In the genomic region with DNA sequence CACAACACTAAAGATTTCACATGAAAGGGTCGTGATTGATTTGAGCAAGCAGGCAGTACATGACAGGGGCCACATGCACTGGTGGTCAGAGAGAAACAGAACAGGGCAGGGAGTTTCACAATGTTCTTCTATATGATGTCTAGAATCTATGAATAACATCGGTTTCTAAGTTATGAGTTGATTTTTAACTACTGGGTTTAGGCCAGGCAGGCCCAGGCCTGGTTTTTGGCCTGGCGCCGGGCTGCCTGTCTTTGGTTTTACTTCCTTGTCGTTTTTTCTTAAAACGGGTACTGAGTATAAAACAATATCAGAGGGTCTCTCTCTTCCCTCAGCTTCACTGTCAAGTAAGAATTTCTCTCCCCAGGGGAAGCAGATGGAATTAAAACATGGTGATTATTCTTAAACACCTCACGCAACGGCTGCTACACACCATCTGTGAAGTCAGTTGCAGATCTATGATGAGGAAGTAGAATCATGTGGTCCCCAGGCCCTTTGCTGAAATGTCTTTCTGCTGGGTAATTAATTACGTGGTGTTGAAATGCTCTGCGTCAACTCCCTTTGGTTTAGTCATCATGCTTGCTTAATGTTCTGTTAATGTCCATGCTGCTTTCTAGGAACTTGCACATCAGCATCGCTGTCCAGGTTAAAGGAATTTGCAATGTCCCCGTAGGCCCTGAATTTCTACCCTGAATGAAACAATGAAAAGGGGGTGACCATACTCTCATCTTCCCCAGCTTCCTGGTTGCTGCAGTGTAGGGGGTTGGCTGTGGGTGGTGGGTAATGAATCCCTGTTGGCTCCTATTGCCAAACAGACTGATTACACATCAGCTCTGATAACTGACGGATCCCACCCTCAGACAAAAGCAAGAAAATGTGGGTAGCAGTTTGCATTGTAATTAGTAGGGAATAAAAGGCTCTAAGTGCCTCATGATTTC, we compare ENCODE assay signal across 8 cellular contexts.
DNase-seq lines count a peak whose midpoint lies in the region; ATAC-seq and TF ChIP-seq lines count a peak whose summit lies in the region.

No MANE protein-coding gene starts in this region.

- CTCF ChIA-PET in A673 (lab: Charles Lee): no interaction called here

- H3K4me1 ChIP-seq in A673 (ENCODE audit: insufficient read depth, low read length, poor library complexity, severe bottlenecking) (peaks cover 6% of the 10 kb centered on the region), Loucy (ENCODE audit: insufficient read depth, low read length, poor library complexity, severe bottlenecking) (peaks cover 13% of the 10 kb centered on the region), lower lobe of right lung (peaks cover 7% of the 10 kb centered on the region)

- H3K27ac ChIP-seq in A673 (ENCODE audit: low read depth, low read length, poor library complexity, severe bottlenecking) (no peak overlapping the region), lower lobe of right lung (peak overlapping the region; percentile 69)

- H3K9me3 ChIP-seq in A673 (ENCODE audit: low read depth, low read length, poor library complexity, severe bottlenecking) (no peaks in the 10 kb centered on the region), Loucy (ENCODE audit: insufficient read depth, low read depth, low read length) (no peaks in the 10 kb centered on the region), lower lobe of right lung (no peaks in the 10 kb centered on the region)

- no TSS peak for BruUV-seq in A673 (replicated peaks; lab: Mats Ljungman, UMichigan)

- no peaks in the 10 kb centered on the region for H4K20me1 ChIP-seq in Loucy (ENCODE audit: insufficient read depth, low read length, poor library complexity, severe bottlenecking)

- no peaks in the 10 kb centered on the region for H3K79me2 ChIP-seq in Loucy (ENCODE audit: insufficient read depth, low read length)

- H3K9ac ChIP-seq in Loucy (ENCODE audit: low read depth, low read length, poor library complexity, severe bottlenecking): no peak overlapping the region

- DNase-seq in A673 (ENCODE audit: low spot score) (peak; percentile 30), astrocyte of the hippocampus (ENCODE audit: low read depth, low spot score) (peak; percentile 59), lower lobe of right lung (no peak)
- no peak for DNase-seq in activated CD4-positive, alpha-beta T cell treated with anti-CD3 and anti-CD28 coated beads for 1 hour

- H2AFZ ChIP-seq in Loucy (ENCODE audit: low read length): peak overlapping the region; percentile 64

- no peaks in the 10 kb centered on the region for H3F3A ChIP-seq in Loucy (ENCODE audit: low read depth)

- no peak for TF ChIP-seq POLR2A in GM18505 (IDR thresholded peaks at IDR 0.05; ENCODE audit: borderline replicate concordance, extremely low read depth, insufficient read depth, insufficient read length)

- H3K27me3 ChIP-seq in A673 (replicated peaks; ENCODE audit: insufficient read depth, low read depth, low read length, poor library complexity) (no peaks in the 10 kb centered on the region), Loucy (ENCODE audit: insufficient read depth, low read length, poor library complexity, severe bottlenecking) (no peaks in the 10 kb centered on the region), lower lobe of right lung (ENCODE audit: low read depth) (no peaks in the 10 kb centered on the region)

- ATAC-seq in GM19372 (IDR thresholded peaks at IDR 0.05; ENCODE audit: low read depth, unreplicated experiment): peak; percentile 67
- ATAC-seq in lower lobe of right lung: peak; percentile 83 to 90
- no peak for ATAC-seq in GM18505 (IDR thresholded peaks at IDR 0.05; ENCODE audit: unreplicated experiment)
- ATAC-seq in GM18858 (IDR thresholded peaks at IDR 0.05; ENCODE audit: unreplicated experiment): no peak

- no peaks in the 10 kb centered on the region for H3K36me3 ChIP-seq in A673 (ENCODE audit: insufficient read depth, low read length, poor library complexity, severe bottlenecking)
- H3K36me3 ChIP-seq in Loucy (ENCODE audit: insufficient read depth, low read length): no peaks in the 10 kb centered on the region
- H3K36me3 ChIP-seq in lower lobe of right lung: no peaks in the 10 kb centered on the region

- no peak overlapping the region for H3K4me3 ChIP-seq in A673 (ENCODE audit: low read depth, low read length, poor library complexity, severe bottlenecking)
- H3K4me3 ChIP-seq in Loucy (ENCODE audit: low read length, poor library complexity, severe bottlenecking): no peak overlapping the region
- H3K4me3 ChIP-seq in lower lobe of right lung: no peak overlapping the region

- POLR2A ChIA-PET in A673 (lab: Charles Lee; ENCODE audit: low non-redundant PET): no interaction called here

- TF ChIP-seq CTCF in A673 (conservative IDR thresholded peaks at IDR 0.05; ENCODE audit: low read depth, low read length) (no peak), Loucy (conservative IDR thresholded peaks at IDR 0.05; ENCODE audit: low read length) (no peak), lower lobe of right lung (IDR thresholded peaks at IDR 0.05) (no peak)

- intact Hi-C loops in A673 (cut with micrococcal nuclease; ENCODE audit: unreplicated experiment) (no loop called here), lower lobe of right lung (cut with DNase I) (no loop called here)

- no peak overlapping the region for H3K4me2 ChIP-seq in Loucy (ENCODE audit: low read depth, low read length, poor library complexity, severe bottlenecking)

- H3K9me2 ChIP-seq in Loucy (replicated peaks; ENCODE audit: low read depth, low read length): no peaks in the 10 kb centered on the region

Comparison
In these comparisons a context has a peak if more than half of its experiments do, and no peak if none do; other contexts are left out.
1. DNase-seq: peak in A673 (single experiment) and astrocyte of the hippocampus (single experiment); none in lower lobe of right lung (single experiment) and activated CD4-positive, alpha-beta T cell treated with anti-CD3 and anti-CD28 coated beads for 1 hour (single experiment).
2. ATAC-seq: peak in GM19372 (single experiment) and lower lobe of right lung (2 of 2); none in GM18505 (single experiment) and GM18858 (single experiment).